Comparison of ENCODE assay signal across 15 cellular contexts in the genomic region with DNA sequence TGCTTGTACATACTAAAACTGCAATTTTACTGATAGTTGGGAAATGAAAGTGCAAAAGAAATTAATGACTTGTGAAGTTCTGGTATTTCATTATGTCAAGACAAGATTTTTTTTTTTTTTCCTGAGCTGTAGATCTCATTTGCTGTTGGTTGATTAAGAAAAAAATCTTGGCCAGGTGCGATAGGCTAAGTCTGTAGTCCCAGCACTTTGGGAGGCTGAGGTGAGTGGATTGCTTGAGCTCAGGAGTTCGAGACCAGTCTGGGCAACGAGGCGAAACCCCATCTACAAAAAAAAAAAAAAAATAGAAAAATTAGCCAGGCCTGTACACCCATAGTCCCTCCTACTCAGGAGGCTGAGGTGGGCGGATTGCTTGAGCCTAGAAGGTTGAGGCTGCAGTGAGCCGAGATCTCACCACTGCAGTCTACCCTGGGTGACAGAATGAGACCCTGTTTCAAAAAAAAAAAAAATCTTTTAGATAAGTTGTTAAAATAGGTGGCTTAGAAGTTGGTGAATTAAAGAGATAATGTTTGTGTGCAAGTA. TPM values are rescaled to one million over a fixed set of nuclear protein-coding genes. Genes with fewer than 3 reads are reported as not detected.
DNase-seq lines count a peak whose midpoint lies in the region; ATAC-seq and FAIRE-seq lines count a peak whose summit lies in the region.
"Had no signal": no experiment of that assay in that cellular context is flagged by ENCODE, and none has a peak within 500 bp of the region (broad histone marks: within the 10 kb centered on the region; RNA-seq: fewer than 3 reads in every experiment).

No MANE protein-coding gene starts in this region.

- peaks cover 7% of the 10 kb centered on the region for H3K36me3 ChIP-seq in CD4-positive, CD25-positive, alpha-beta regulatory T cell (ENCODE audit: control insufficient read depth, insufficient read depth, low read length)
- no peaks in the 10 kb centered on the region for H3K36me3 ChIP-seq in effector memory CD4-positive, alpha-beta T cell (ENCODE audit: control insufficient read depth, insufficient read depth, low read length)
- H3K36me3 ChIP-seq: lower lobe of right lung had no signal

- H3K9me3 Mint-ChIP-seq in CD4-positive, CD25-positive, alpha-beta regulatory T cell: peaks cover 0 to 6% (median 0%) of the 10 kb centered on the region in 7 donors
- H3K9me3 Mint-ChIP-seq: nephron had no signal

- peaks cover 17% of the 10 kb centered on the region for H3K27me3 Mint-ChIP-seq in CD4-positive, CD25-positive, alpha-beta regulatory T cell
- no peaks in the 10 kb centered on the region for H3K27me3 Mint-ChIP-seq in T-helper 17 cell

- H3K27ac ChIP-seq in CD4-positive, CD25-positive, alpha-beta regulatory T cell (ENCODE audit: insufficient read depth, low read length, poor library complexity, severe bottlenecking): peak overlapping the region; percentile 87
- H3K27ac ChIP-seq in effector memory CD4-positive, alpha-beta T cell (ENCODE audit: insufficient read depth, low read length, poor library complexity, severe bottlenecking): peak overlapping the region; percentile 23
- H3K27ac ChIP-seq: lower lobe of right lung had no signal

- H3K9me3 ChIP-seq in CD4-positive, CD25-positive, alpha-beta regulatory T cell (ENCODE audit: control insufficient read depth in 2 of 2, low read length in 2 of 2): no peaks in the 10 kb centered on the region
- no peaks in the 10 kb centered on the region for H3K9me3 ChIP-seq in T-helper 17 cell (ENCODE audit: control insufficient read depth, low read length, poor library complexity, severe bottlenecking)
- H3K9me3 ChIP-seq in effector memory CD4-positive, alpha-beta T cell (ENCODE audit: control insufficient read depth, low read length): no peaks in the 10 kb centered on the region
- H3K9me3 ChIP-seq: lower lobe of right lung had no signal

- H3K4me1 Mint-ChIP-seq in CD4-positive, CD25-positive, alpha-beta regulatory T cell: peaks cover 28 to 90% (median 76%) of the 10 kb centered on the region in 4 donors
- H3K4me1 Mint-ChIP-seq in T-helper 17 cell: peaks cover 60% of the 10 kb centered on the region

- ATAC-seq in CD4-positive, CD25-positive, alpha-beta regulatory T cell (ENCODE audit: low read depth in 2 of 2): no peak
- ATAC-seq in T-helper 17 cell: no peak
- ATAC-seq: lower lobe of right lung had no signal

- H3K4me3 ChIP-seq in CD4-positive, CD25-positive, alpha-beta regulatory T cell (ENCODE audit: low read depth, low read length): peak overlapping the region; percentile 77
- H3K4me3 ChIP-seq in effector memory CD4-positive, alpha-beta T cell (ENCODE audit: insufficient read depth, low read depth, low read length, poor library complexity, severe bottlenecking): no peak overlapping the region
- H3K4me3 ChIP-seq: lower lobe of right lung had no signal

- H3K27ac Mint-ChIP-seq in CD4-positive, CD25-positive, alpha-beta regulatory T cell: peak overlapping the region; percentile 21 to 91 (median 37)
- peak overlapping the region; percentile 98 for H3K27ac Mint-ChIP-seq in T-helper 17 cell
- H3K27ac Mint-ChIP-seq: nephron had no signal

- peaks cover 18% of the 10 kb centered on the region for H3K36me3 Mint-ChIP-seq in CD4-positive, CD25-positive, alpha-beta regulatory T cell
- peaks cover 8% of the 10 kb centered on the region for H3K36me3 Mint-ChIP-seq in T-helper 17 cell (ENCODE audit: low read depth)

- peak overlapping the region; percentile 77 to 83 (median 81) for H3K4me3 Mint-ChIP-seq in CD4-positive, CD25-positive, alpha-beta regulatory T cell
- peak overlapping the region; percentile 83 for H3K4me3 Mint-ChIP-seq in T-helper 17 cell
- H3K4me3 Mint-ChIP-seq: nephron had no signal

- DNase-seq in CD4-positive, CD25-positive, alpha-beta regulatory T cell: no peak
- DNase-seq in GM18507 (ENCODE audit: extremely low spot score, insufficient read length, low read depth): no peak
- no peak for DNase-seq in T-helper 17 cell
- DNase-seq in effector memory CD4-positive, alpha-beta T cell: no peak
- DNase-seq in NCI-H2171 (lab: John Stamatoyannopoulos, UW): no peak
- no peak for DNase-seq in NOMO-1 treated with DMSO at 0.1 percent for 48 hours (lab: John Stamatoyannopoulos, UW; ENCODE audit: unreplicated experiment)
- no peak for DNase-seq in stimulated activated CD4-positive, alpha-beta T cell treated with anti-CD3 and anti-CD28 coated beads, Interleukin-4, amount 100 ng/mL, for 1 hour
- DNase-seq: anterior cingulate cortex, Kasumi-1, lower lobe of right lung, NCI-H345, SHP77 treated with DMSO at 0.1 percent for 48 hours, substantia nigra had no signal

- no peaks in the 10 kb centered on the region for H3K27me3 ChIP-seq in CD4-positive, CD25-positive, alpha-beta regulatory T cell (ENCODE audit: control insufficient read depth, insufficient read depth, low read length)
- H3K27me3 ChIP-seq in effector memory CD4-positive, alpha-beta T cell (replicated peaks; ENCODE audit: control insufficient read depth, insufficient read depth, low read length, poor library complexity, severe bottlenecking): no peaks in the 10 kb centered on the region

- H3K4me1 ChIP-seq in CD4-positive, CD25-positive, alpha-beta regulatory T cell (ENCODE audit: control insufficient read depth, insufficient read depth, low read length, poor library complexity, severe bottlenecking): peaks cover 92% of the 10 kb centered on the region
- H3K4me1 ChIP-seq in effector memory CD4-positive, alpha-beta T cell (ENCODE audit: control insufficient read depth, insufficient read depth, low read length, poor library complexity, severe bottlenecking): peaks cover 19% of the 10 kb centered on the region

- FAIRE-seq in GM18507 (lab: Jason Lieb, UNC): peak; percentile 74
- FAIRE-seq: endometrium had no signal

RNA-seq across cellular contexts. Expression of a gene that starts 12.2 kb away (rescaled TPM):
- total RNA-seq in CD4-positive, CD25-positive, alpha-beta regulatory T cell: 241 TPM
- polyA plus RNA-seq in CD4-positive, CD25-positive, alpha-beta regulatory T cell: 100 to 1,000 TPM; 351 to 429 (median 379) TPM
- 100 to 1,000 TPM; 215 to 245 TPM for total RNA-seq in T-helper 17 cell
